In the genomic region with DNA sequence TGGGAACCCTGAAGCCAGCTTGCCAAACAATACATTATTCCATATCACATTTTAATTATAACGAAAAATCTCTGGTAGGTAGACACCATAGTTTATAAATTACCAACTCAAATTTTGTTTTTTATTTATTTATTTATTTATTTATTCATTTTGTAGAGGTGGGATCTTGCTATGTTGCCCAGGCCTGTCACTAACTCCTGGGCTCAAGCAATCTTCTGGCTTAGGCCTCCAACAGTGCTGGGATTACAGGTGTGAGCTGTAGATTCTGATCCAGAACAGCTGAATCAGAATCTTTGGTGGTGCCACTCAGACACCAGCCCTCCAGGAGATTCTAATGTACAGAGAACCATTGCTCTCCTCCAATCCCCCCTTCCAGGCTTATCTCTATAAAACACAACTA, we compare ENCODE assay signal across 24 cellular contexts. TPM values are rescaled to one million over a fixed set of nuclear protein-coding genes. Genes with fewer than 3 reads are reported as not detected.
"Had no signal": no experiment of that assay in that cellular context is flagged by ENCODE, and none has a peak within 500 bp of the region (broad histone marks: within the 10 kb centered on the region; RNA-seq: fewer than 3 reads in every experiment).

No MANE protein-coding gene starts in this region.

- ATAC-seq: body of pancreas, gastrocnemius medialis, mucosa of descending colon had no signal

- H3K27ac ChIP-seq: body of pancreas, colonic mucosa, prostate gland, WERI-Rb-1 had no signal

- H3K27ac Mint-ChIP-seq: activated naive CD8-positive, alpha-beta T cell treated with anti-CD3 and anti-CD28 coated beads for 36 hours; stimulated activated naive CD8-positive, alpha-beta T cell treated with anti-CD3 and anti-CD28 coated beads, Interleukin-15, Interleukin-2, amounts not matched to agents 100 ng/mL and 50 ng/mL, for 24 hours had no signal

- H3K4me1 ChIP-seq: colonic mucosa, prostate gland had no signal

- DNase-seq: activated CD4-positive, alpha-beta T cell treated with anti-CD3 and anti-CD28 coated beads, Interleukin-2, amount 50 U/mL, for 48 hours; activated naive CD4-positive, alpha-beta T cell; activated naive CD8-positive, alpha-beta T cell treated with anti-CD3 and anti-CD28 coated beads for 36 hours; activated T-cell treated with anti-CD3 and anti-CD28 coated beads for 4 hours; amniotic stem cell; body of pancreas; central memory CD4-positive, alpha-beta T cell; colonic mucosa; gastrocnemius medialis; head of caudate nucleus; kidney glomerular epithelial cell; left ventricle myocardium inferior; mesenchymal stem cell; mucosa of descending colon; naive B cell; occipital lobe; SW 1271; T-helper 2 cell; WERI-Rb-1 had no signal

- H3K27me3 ChIP-seq: body of pancreas, colonic mucosa, gastrocnemius medialis, right atrium auricular region, suprapubic skin had no signal

- H3K27me3 Mint-ChIP-seq: activated naive CD8-positive, alpha-beta T cell treated with anti-CD3 and anti-CD28 coated beads for 36 hours had no signal

- H3K4me3 Mint-ChIP-seq: activated naive CD8-positive, alpha-beta T cell treated with anti-CD3 and anti-CD28 coated beads for 36 hours had no signal

- H3K36me3 ChIP-seq: colonic mucosa, gastrocnemius medialis, prostate gland, right atrium auricular region, suprapubic skin, WERI-Rb-1 had no signal

- H3K4me3 ChIP-seq: body of pancreas, colonic mucosa, mucosa of descending colon, prostate gland had no signal

- H3K9me3 Mint-ChIP-seq: activated naive CD8-positive, alpha-beta T cell treated with anti-CD3 and anti-CD28 coated beads for 36 hours had no signal

- H3K36me3 Mint-ChIP-seq: naive B cell had no signal

- H3K9me3 ChIP-seq: body of pancreas, colonic mucosa, gastrocnemius medialis, mucosa of descending colon, prostate gland, right atrium auricular region, suprapubic skin had no signal

RNA-seq across cellular contexts. Expression of gene ASB4, which starts 52.6 kb away (rescaled TPM):
- total RNA-seq: activated naive CD8-positive, alpha-beta T cell treated with anti-CD3 and anti-CD28 coated beads for 36 hours; body of pancreas; ureter had no signal
